Comparison of ENCODE assay signal across 21 cellular contexts in the genomic region with DNA sequence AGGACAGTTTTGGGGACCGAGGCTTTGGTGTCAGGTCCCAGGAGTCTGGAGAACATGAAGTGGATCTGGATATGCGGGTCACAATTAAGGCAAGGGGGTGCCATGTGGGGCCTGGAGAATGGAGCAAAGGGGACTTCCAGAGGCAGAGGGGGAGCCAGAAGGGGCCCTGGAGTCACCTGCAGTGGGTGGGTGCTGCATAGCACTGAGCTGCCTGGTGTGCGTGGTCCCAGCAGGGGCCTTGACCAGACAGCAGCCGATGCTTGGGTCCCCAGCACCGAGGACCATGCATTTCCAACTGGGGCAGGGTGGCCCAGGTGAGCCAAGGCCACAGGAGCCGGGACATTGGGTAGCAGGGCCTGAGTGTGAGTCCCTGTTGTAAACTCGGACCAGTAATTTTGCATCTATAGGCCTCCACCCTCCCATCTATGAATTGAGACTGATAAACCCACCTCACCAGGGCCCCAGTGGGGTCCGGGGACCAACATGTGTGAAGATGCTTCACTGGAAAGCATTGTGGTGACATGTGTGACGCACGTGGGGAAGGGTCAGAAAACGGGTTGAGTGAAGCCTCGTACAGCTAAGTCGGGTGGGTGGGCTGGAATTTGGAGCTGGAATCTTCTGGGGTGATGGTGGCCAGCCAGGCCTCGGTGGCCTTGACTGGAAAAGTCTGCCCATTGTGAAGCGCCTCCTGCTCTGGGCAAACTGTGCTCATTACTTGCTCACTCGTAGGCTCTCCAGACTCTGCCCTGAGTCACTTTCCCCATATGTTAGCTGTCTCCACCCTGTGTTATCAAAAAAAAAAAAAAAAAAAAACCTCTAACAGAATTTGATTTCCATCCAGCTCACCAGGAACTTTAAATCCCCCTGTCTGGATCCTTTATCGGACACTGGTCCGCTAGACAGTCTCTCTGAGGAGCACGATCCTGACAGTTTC.
DNase-seq lines count a peak whose midpoint lies in the region; ATAC-seq, FAIRE-seq and TF ChIP-seq lines count a peak whose summit lies in the region.
"Had no signal": no experiment of that assay in that cellular context is flagged by ENCODE, and none has a peak within 500 bp of the region (broad histone marks: within the 10 kb centered on the region; RNA-seq: fewer than 3 reads in every experiment).

No MANE protein-coding gene starts in this region.

- H3K36me3 ChIP-seq in SK-N-SH (replicated peaks in 1 of 2; ENCODE audit: control insufficient read depth in 1 of 2, insufficient read depth in 2 of 2, low read length in 1 of 2), result no peaks in the 10 kb centered on the region
- no peaks in the 10 kb centered on the region for H3K36me3 ChIP-seq in IMR-90 (ENCODE audit: control insufficient read depth, insufficient read depth, low read length)
- H3K36me3 ChIP-seq: Peyer's patch had no signal

- TF ChIP-seq EP300 in SK-N-SH (IDR thresholded peaks at IDR 0.05; ENCODE audit: borderline replicate concordance in 1 of 2, low read depth in 1 of 2, low read length in 1 of 2), result no peak

- no peak for ATAC-seq in SK-N-SH treated with all-trans-retinoic acid at 6 μM for 48 hours
- peak; percentile 40; the same call in 1 of the 2 replicates for ATAC-seq in IMR-90 (ENCODE audit: low read depth)
- ATAC-seq: K562 had no signal

- no peak overlapping the region for H2BK5ac ChIP-seq in IMR-90 (ENCODE audit: low read depth, low read length, poor library complexity, severe bottlenecking)

- H3K79me2 ChIP-seq in SK-N-SH (ENCODE audit: insufficient read depth), result no peaks in the 10 kb centered on the region

- H3F3A ChIP-seq in SK-N-SH (replicated peaks; ENCODE audit: insufficient read depth), result no peaks in the 10 kb centered on the region

- H2BK15ac ChIP-seq in IMR-90 (ENCODE audit: low read depth, low read length), result no peak overlapping the region

- POLR2A ChIA-PET in SK-N-SH (lab: Yijun Ruan, JAX) (interaction anchor here (0.8 kb wide), 1 partner anchor 167 kb away, joined by 3 read pairs; no protein-coding TSS in a partner anchor), IMR-90 (lab: Charles Lee; ENCODE audit: unreplicated experiment) (no interaction called here)

- no peaks in the 10 kb centered on the region for H3K27me3 Mint-ChIP-seq in mesothelial cell of epicardium (ENCODE audit: low read depth)

- no peak overlapping the region for H3K4ac ChIP-seq in IMR-90 (ENCODE audit: low read depth, low read length)

- H3K9me1 ChIP-seq in IMR-90 (ENCODE audit: insufficient read depth, low read length), result peaks cover 7% of the 10 kb centered on the region

- H4K20me1 ChIP-seq in SK-N-SH (ENCODE audit: insufficient read depth) (no peaks in the 10 kb centered on the region), IMR-90 (ENCODE audit: insufficient read depth, low read length) (no peaks in the 10 kb centered on the region)

- no peak for TF ChIP-seq POLR2A in IMR-90 (IDR thresholded peaks at IDR 0.05; ENCODE audit: low read depth, low read length)

- TF ChIP-seq RAD21 in SK-N-SH (IDR thresholded peaks at IDR 0.05; ENCODE audit: low read length) (no peak), IMR-90 (IDR thresholded peaks at IDR 0.05; ENCODE audit: low read length) (no peak)

- no peaks in the 10 kb centered on the region for H3K27me3 ChIP-seq in SK-N-SH (ENCODE audit: insufficient read depth)
- H3K27me3 ChIP-seq in IMR-90 (ENCODE audit: control insufficient read depth, insufficient read depth, low read length), result no peaks in the 10 kb centered on the region
- H3K27me3 ChIP-seq: Peyer's patch had no signal

- peaks cover 1% of the 10 kb centered on the region for H3K9me3 Mint-ChIP-seq in mesothelial cell of epicardium

- H3K56ac ChIP-seq in IMR-90 (ENCODE audit: extremely low read depth, insufficient read depth, low read length), result no peak overlapping the region

- dilution Hi-C loops in IMR-90 (cut with HindIII; ENCODE audit: low sequenced_read_pairs, unreplicated experiment), result no loop called here

- H2AFZ ChIP-seq in SK-N-SH (ENCODE audit: low read depth) (no peak overlapping the region), IMR-90 (replicated peaks; ENCODE audit: low read length, poor library complexity) (no peak overlapping the region)

- FAIRE-seq in GM19239 (lab: Jason Lieb, UNC), result no peak
- FAIRE-seq: D721Med, K562 had no signal

- peaks cover 18% of the 10 kb centered on the region for H3K4me1 Mint-ChIP-seq in mesothelial cell of epicardium

- H3K27ac ChIP-seq in SK-N-SH (ENCODE audit: low read depth in 2 of 2, low read length in 1 of 2) (no peak overlapping the region; a peak in 1 of 4 replicates), IMR-90 (ENCODE audit: insufficient read depth, low read length) (no peak overlapping the region)
- H3K27ac ChIP-seq: Peyer's patch had no signal

- no peak for TF ChIP-seq CTCF in SK-N-SH (IDR thresholded peaks at IDR 0.05)
- no peak for TF ChIP-seq CTCF in IMR-90 (conservative IDR thresholded peaks at IDR 0.05; ENCODE audit: low read depth, low read length)
- TF ChIP-seq CTCF in fibroblast of mammary gland (conservative IDR thresholded peaks at IDR 0.05; ENCODE audit: control insufficient read depth, insufficient read depth, low read depth, low read length), result no peak
- no peak for TF ChIP-seq CTCF in mesothelial cell of epicardium (IDR thresholded peaks at IDR 0.05; ENCODE audit: unreplicated experiment)

- no peak overlapping the region for H4K91ac ChIP-seq in IMR-90 (ENCODE audit: insufficient read depth, low read depth, low read length)

- no peak overlapping the region for H4K8ac ChIP-seq in IMR-90 (ENCODE audit: low read depth in 2 of 2, low read length in 2 of 2)

- no peak overlapping the region for H2BK120ac ChIP-seq in IMR-90 (ENCODE audit: low read depth, low read length)

- H3K4me3 ChIP-seq in SK-N-SH (ENCODE audit: low read depth in 2 of 2, low read length in 1 of 2), result no peak overlapping the region
- no peak overlapping the region for H3K4me3 ChIP-seq in IMR-90 (ENCODE audit: insufficient read depth, low read depth, low read length)
- no peak overlapping the region for H3K4me3 ChIP-seq in fibroblast of mammary gland (ENCODE audit: control insufficient read depth, low read depth, low read length)
- H3K4me3 ChIP-seq: K562, Peyer's patch had no signal

- H3K36me3 Mint-ChIP-seq in mesothelial cell of epicardium, result no peaks in the 10 kb centered on the region

- H3K9me2 ChIP-seq in SK-N-SH, result no peaks in the 10 kb centered on the region

- H3K27ac Mint-ChIP-seq in mesothelial cell of epicardium, result peak overlapping the region; percentile 54

- no peak overlapping the region for H2AK9ac ChIP-seq in IMR-90 (replicated peaks; ENCODE audit: low read depth, low read length, poor library complexity)

- H3K23ac ChIP-seq in IMR-90 (ENCODE audit: low read depth, low read length), result no peak overlapping the region

- no peak overlapping the region for H3K4me3 Mint-ChIP-seq in mesothelial cell of epicardium

- in situ Hi-C loops in IMR-90 (cut with MboI; ENCODE audit: low sequenced_read_pairs), result no loop called here

- no peak overlapping the region for H3K18ac ChIP-seq in IMR-90 (ENCODE audit: low read depth, low read length)

- 75% methylated on average over 15 of the region's 19 CpGs for WGBS in SK-N-SH (ENCODE audit: low lambda C conversion rate)
- WGBS in IMR-90 (ENCODE audit: extremely low coverage in 2 of 2, insufficient read length in 1 of 2), 2 experiments, result 93% methylated on average over 8 of the region's 19 CpGs; no CpG with 5 or more reads in 1 of the 2 experiments

- CTCF ChIA-PET in SK-N-SH (lab: Yijun Ruan, JAX), result no interaction called here
- CTCF ChIA-PET in IMR-90 (lab: Yijun Ruan, JAX), result no interaction called here

- H3K4me2 ChIP-seq in SK-N-SH (no peak overlapping the region), IMR-90 (ENCODE audit: low read depth, low read length) (no peak overlapping the region)

- no peak overlapping the region for H3K14ac ChIP-seq in IMR-90 (replicated peaks; ENCODE audit: low read depth, low read length)

- intact Hi-C loops in IMR-90 (cut with micrococcal nuclease), result no loop called here

- BruUV-seq in IMR-90 (replicated peaks; lab: Mats Ljungman, UMichigan), result no TSS peak

- H3K79me1 ChIP-seq in IMR-90 (ENCODE audit: low read depth in 1 of 2, low read length in 2 of 2), result peaks cover 0 to 3% of the 10 kb centered on the region in 2 experiments; a peak in 1 of 4 replicates

- H3K9me3 ChIP-seq in SK-N-SH, result no peaks in the 10 kb centered on the region
- H3K9me3 ChIP-seq in IMR-90 (ENCODE audit: control insufficient read depth, insufficient read depth, low read length), result peaks cover 3% of the 10 kb centered on the region

- DNase-seq in SK-N-SH (peak; percentile 11), IMR-90 (peak; percentile 54), fibroblast of mammary gland (ENCODE audit: low read depth) (peak; percentile 41), mesothelial cell of epicardium (ENCODE audit: low spot score in 2 of 2, unreplicated experiment in 2 of 2) (no peak), HuH-7 (ENCODE audit: low spot score) (no peak), Kasumi-1 (lab: John Stamatoyannopoulos, UW) (no peak), GM19239 (ENCODE audit: insufficient read length, low spot score) (no peak)
- DNase-seq: 8988T, DMS53, GF-D8, MM.1S, NCI-H1092, NCI-H1436 treated with DMSO at 0.1 percent for 48 hours, NCI-H1930, NCI-H345, NCI-H524, NCI-H82 had no signal

- H2BK20ac ChIP-seq in IMR-90 (ENCODE audit: low read depth, low read length), result no peak overlapping the region

- no peak overlapping the region; the same call in 1 of the 2 replicates for H4K5ac ChIP-seq in IMR-90 (ENCODE audit: low read depth, low read length)

- peaks cover 0 to 52% of the 10 kb centered on the region in 2 experiments; a peak in 1 of 4 replicates for H3K4me1 ChIP-seq in SK-N-SH (ENCODE audit: control insufficient read depth in 1 of 2, insufficient read depth in 2 of 2, low read depth in 1 of 2, low read length in 1 of 2)
- peaks cover 2% of the 10 kb centered on the region for H3K4me1 ChIP-seq in IMR-90 (ENCODE audit: control insufficient read depth, insufficient read depth, low read length)
- H3K4me1 ChIP-seq: Peyer's patch had no signal

- H2AK5ac ChIP-seq in IMR-90 (ENCODE audit: low read depth, low read length), result peak overlapping the region; percentile 64; the same call in 1 of the 2 replicates

- H3K9ac ChIP-seq in SK-N-SH (no peak overlapping the region), IMR-90 (ENCODE audit: low read depth, low read length) (no peak overlapping the region)

TF ChIP-seq in SK-N-SH, 30 proteins besides CTCF, POLR2A, EP300 and RAD21 (continues in another document):
- TF ChIP-seq, protein P1, sequence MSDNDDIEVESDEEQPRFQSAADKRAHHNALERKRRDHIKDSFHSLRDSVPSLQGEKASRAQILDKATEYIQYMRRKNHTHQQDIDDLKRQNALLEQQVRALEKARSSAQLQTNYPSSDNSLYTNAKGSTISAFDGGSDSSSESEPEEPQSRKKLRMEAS (IDR thresholded peaks at IDR 0.05; ENCODE audit: low read depth), result no peak

TF ChIP-seq in SK-N-SH treated with all-trans-retinoic acid at 6 μM for 48 hours, 23 proteins besides CTCF, POLR2A, EP300 and RAD21:
- no peak for TF ChIP-seq PPARA (CRISPR knock-in tag; IDR thresholded peaks at IDR 0.05; ENCODE audit: borderline replicate concordance)
- TF ChIP-seq OSR1 (CRISPR knock-in tag; IDR thresholded peaks at IDR 0.05), result no peak
- TF ChIP-seq TOX (CRISPR knock-in tag; IDR thresholded peaks at IDR 0.05; ENCODE audit: borderline replicate concordance), result no peak

Comparison
In these comparisons a context has a peak if more than half of its experiments do, and no peak if none do; other contexts are left out.
1. DNase-seq: peak in SK-N-SH (single experiment), IMR-90 (single experiment) and fibroblast of mammary gland (single experiment); none in mesothelial cell of epicardium (0 of 2), HuH-7 (single experiment), Kasumi-1 (0 of 2) and GM19239 (single experiment).